ENCODE assay signal across 11 cellular contexts in genomic region chr2:8796878-8797550, GRCh38. TPM values are rescaled to one million over a fixed set of nuclear protein-coding genes. Genes with fewer than 3 reads are reported as not detected.
DNase-seq lines count a peak whose midpoint lies in the region; ATAC-seq and TF ChIP-seq lines count a peak whose summit lies in the region.
"Had no signal": no experiment of that assay in that cellular context is flagged by ENCODE, and none has a peak within 500 bp of the region (broad histone marks: within the 10 kb centered on the region; RNA-seq: fewer than 3 reads in every experiment).

No MANE protein-coding gene starts in this region.

- ATAC-seq in GM18502 (IDR thresholded peaks at IDR 0.05; ENCODE audit: poor library complexity, unreplicated experiment) (peak; percentile 62), HG03280 (IDR thresholded peaks at IDR 0.05; ENCODE audit: unreplicated experiment) (peak; percentile 64)
- peak; percentile 79 for ATAC-seq in activated naive CD8-positive, alpha-beta T cell treated with anti-CD3 and anti-CD28 coated beads, Interleukin-2, amount 10 ng/mL, durations not matched to agents 7 days and 5 days (ENCODE audit: low read depth)
- ATAC-seq: sciatic nerve had no signal

- H3K4me3 Mint-ChIP-seq in activated naive CD8-positive, alpha-beta T cell treated with anti-CD3 and anti-CD28 coated beads, Interleukin-2, amount 10 ng/mL, durations not matched to agents 7 days and 5 days: peak overlapping the region; percentile 72
- H3K4me3 Mint-ChIP-seq: brain had no signal

- H3K4me3 ChIP-seq in SJCRH30: no peak overlapping the region

- H3K27me3 Mint-ChIP-seq in activated naive CD8-positive, alpha-beta T cell treated with anti-CD3 and anti-CD28 coated beads, Interleukin-2, amount 10 ng/mL, durations not matched to agents 7 days and 5 days: no peaks in the 10 kb centered on the region
- H3K27me3 Mint-ChIP-seq: brain had no signal

- H3K27ac ChIP-seq in SJCRH30: no peak overlapping the region

- POLR2A ChIA-PET in activated naive CD8-positive, alpha-beta T cell treated with anti-CD3 and anti-CD28 coated beads, Interleukin-2, amount 10 ng/mL, durations not matched to agents 7 days and 5 days (lab: Charles Lee): no interaction called here

- DNase-seq in GM20000 (ENCODE audit: low spot score): peak; percentile 24
- DNase-seq in activated naive CD8-positive, alpha-beta T cell treated with anti-CD3 and anti-CD28 coated beads, Interleukin-2, amount 10 ng/mL, durations not matched to agents 7 days and 5 days: peak; percentile 40
- DNase-seq in GM03348 (ENCODE audit: low spot score): no peak
- DNase-seq in SJCRH30: no peak
- DNase-seq in NCI-H1694 treated with DMSO at 0.1 percent for 48 hours (lab: John Stamatoyannopoulos, UW): no peak
- DNase-seq: Calu3, H7 had no signal

- no peaks in the 10 kb centered on the region for H3K9me3 Mint-ChIP-seq in activated naive CD8-positive, alpha-beta T cell treated with anti-CD3 and anti-CD28 coated beads, Interleukin-2, amount 10 ng/mL, durations not matched to agents 7 days and 5 days
- H3K9me3 Mint-ChIP-seq: brain had no signal

- H3K36me3 Mint-ChIP-seq in activated naive CD8-positive, alpha-beta T cell treated with anti-CD3 and anti-CD28 coated beads, Interleukin-2, amount 10 ng/mL, durations not matched to agents 7 days and 5 days: peaks cover 48% of the 10 kb centered on the region

- H3K4me1 ChIP-seq in SJCRH30: no peaks in the 10 kb centered on the region

- H3K9me3 ChIP-seq in SJCRH30 (replicated peaks): no peaks in the 10 kb centered on the region

- peaks cover 17% of the 10 kb centered on the region for H3K4me1 Mint-ChIP-seq in activated naive CD8-positive, alpha-beta T cell treated with anti-CD3 and anti-CD28 coated beads, Interleukin-2, amount 10 ng/mL, durations not matched to agents 7 days and 5 days

- TF ChIP-seq CTCF in GM20000 (IDR thresholded peaks at IDR 0.05; ENCODE audit: extremely low read depth, missing control alignments): no peak

- no peaks in the 10 kb centered on the region for H3K27me3 ChIP-seq in SJCRH30

- peaks cover 25% of the 10 kb centered on the region for H3K36me3 ChIP-seq in SJCRH30

- H3K27ac Mint-ChIP-seq in activated naive CD8-positive, alpha-beta T cell treated with anti-CD3 and anti-CD28 coated beads, Interleukin-2, amount 10 ng/mL, durations not matched to agents 7 days and 5 days: peak overlapping the region; percentile 79

RNA-seq across cellular contexts. Expression of gene KIDINS220, which starts 40.4 kb away (rescaled TPM):
- total RNA-seq in activated naive CD8-positive, alpha-beta T cell treated with anti-CD3 and anti-CD28 coated beads, Interleukin-2, amount 10 ng/mL, durations not matched to agents 7 days and 5 days: 10 to 100 TPM; 38.0 to 39.4 TPM
- total RNA-seq in SJCRH30 (2014; rRNA removed; shearing (Covaris generic)): 43.6 and 53.4 TPM in 2 replicates

Comparison
In these comparisons a context has a peak if more than half of its experiments do, and no peak if none do; other contexts are left out.
1. DNase-seq: peak in GM20000 (single experiment) and activated naive CD8-positive, alpha-beta T cell treated with anti-CD3 and anti-CD28 coated beads, Interleukin-2, amount 10 ng/mL, durations not matched to agents 7 days and 5 days (single experiment); none in GM03348 (single experiment), SJCRH30 (0 of 2) and NCI-H1694 treated with DMSO at 0.1 percent for 48 hours (single experiment).
2. Peak in every context shown above with its lines, with median percentiles within 50 percentile points of each other: ATAC-seq.